12 cellular contexts compared by ENCODE assay signal in genomic region chr4:6701371-6701770, GRCh38. TPM values are rescaled to one million over a fixed set of nuclear protein-coding genes. Genes with fewer than 3 reads are reported as not detected.
DNase-seq lines count a peak whose midpoint lies in the region; ATAC-seq, FAIRE-seq and TF ChIP-seq lines count a peak whose summit lies in the region.
"Had no signal": no experiment of that assay in that cellular context is flagged by ENCODE, and none has a peak within 500 bp of the region (broad histone marks: within the 10 kb centered on the region; RNA-seq: fewer than 3 reads in every experiment).

No MANE protein-coding gene starts in this region.

- TF ChIP-seq CTCF in OCI-LY3 (IDR thresholded peaks at IDR 0.05; ENCODE audit: low read depth, low read length) (peak; percentile 37), chondrocyte (IDR thresholded peaks at IDR 0.05) (peak; percentile 49), smooth muscle cell (IDR thresholded peaks at IDR 0.05; ENCODE audit: borderline replicate concordance, insufficient read depth, poor library complexity, severe bottlenecking) (peak; percentile 26), D721Med (IDR thresholded peaks at IDR 0.05; ENCODE audit: insufficient read depth, missing control alignments) (no peak)

- no peak overlapping the region for H3K4me3 Mint-ChIP-seq in chondrocyte (ENCODE audit: unreplicated experiment)
- H3K4me3 Mint-ChIP-seq: IgD-negative memory B cell had no signal

- WGBS in smooth muscle cell (ENCODE audit: low lambda C conversion rate) = 74% methylated on average over 13 of the region's 13 CpGs

- peaks cover 12% of the 10 kb centered on the region for H3K36me3 Mint-ChIP-seq in chondrocyte (ENCODE audit: low read depth)

- peak; percentile 56 for DNase-seq in activated T-cell treated with anti-CD3 and anti-CD28 coated beads for 48 hours (ENCODE audit: low read depth)
- no peak for DNase-seq in activated T-cell treated with anti-CD3 and anti-CD28 coated beads for 4 hours
- no peak for DNase-seq in chondrocyte (ENCODE audit: low spot score)
- no peak for DNase-seq in smooth muscle cell (lab: John Stamatoyannopoulos, UW; ENCODE audit: unreplicated experiment)
- DNase-seq in D721Med (ENCODE audit: insufficient read length, low spot score) = no peak
- DNase-seq: cerebellar nuclear complex had no signal

- peaks cover 31% of the 10 kb centered on the region for H3K79me2 ChIP-seq in OCI-LY3 (ENCODE audit: low read length)
- peaks cover 29% of the 10 kb centered on the region for H3K79me2 ChIP-seq in smooth muscle cell (ENCODE audit: low read depth)

- H3K4me1 Mint-ChIP-seq in chondrocyte (ENCODE audit: low read depth) = peaks cover 23% of the 10 kb centered on the region

- peaks cover 11% of the 10 kb centered on the region for H3K9me3 Mint-ChIP-seq in chondrocyte (ENCODE audit: low read depth)
- H3K9me3 Mint-ChIP-seq: IgD-negative memory B cell, T-cell had no signal

- no peaks in the 10 kb centered on the region for H3K27me3 ChIP-seq in OCI-LY3 (ENCODE audit: low read depth, low read length)
- no peaks in the 10 kb centered on the region for H3K27me3 ChIP-seq in smooth muscle cell (ENCODE audit: low read depth)

- no peaks in the 10 kb centered on the region; the same call in 1 of the 2 replicates for H3K4me1 ChIP-seq in OCI-LY3 (ENCODE audit: low read length)
- no peaks in the 10 kb centered on the region for H3K4me1 ChIP-seq in smooth muscle cell (ENCODE audit: low read depth)

- H3K9ac ChIP-seq in OCI-LY3 (ENCODE audit: low read length) (no peak overlapping the region), smooth muscle cell (ENCODE audit: low read depth) (no peak overlapping the region)

- H3K9me3 ChIP-seq in OCI-LY3 (ENCODE audit: insufficient read depth, low read length) (no peaks in the 10 kb centered on the region), smooth muscle cell (replicated peaks; ENCODE audit: low read depth) (no peaks in the 10 kb centered on the region)

- H3K27ac ChIP-seq in OCI-LY3 (ENCODE audit: low read length) (no peak overlapping the region), smooth muscle cell (ENCODE audit: low read depth) (no peak overlapping the region)

- H3K27me3 Mint-ChIP-seq in chondrocyte (ENCODE audit: low read depth) = no peaks in the 10 kb centered on the region
- H3K27me3 Mint-ChIP-seq: IgD-negative memory B cell, T-cell had no signal

- no peaks in the 10 kb centered on the region for H4K20me1 ChIP-seq in OCI-LY3 (ENCODE audit: insufficient read depth, low read length)
- H4K20me1 ChIP-seq in smooth muscle cell (ENCODE audit: low read depth) = peaks cover 15% of the 10 kb centered on the region

- no peak for FAIRE-seq in D721Med (lab: Jason Lieb, UNC)

- H3K4me2 ChIP-seq in OCI-LY3 (ENCODE audit: low read length) = no peak overlapping the region
- no peak overlapping the region for H3K4me2 ChIP-seq in smooth muscle cell

- H2AFZ ChIP-seq in OCI-LY3 (ENCODE audit: low read depth, low read length) (no peak overlapping the region), smooth muscle cell (ENCODE audit: low read depth) (no peak overlapping the region)

- no peak overlapping the region for H3K27ac Mint-ChIP-seq in chondrocyte (ENCODE audit: unreplicated experiment)
- H3K27ac Mint-ChIP-seq: IgD-negative memory B cell had no signal

- H3K4me3 ChIP-seq in OCI-LY3 (ENCODE audit: low read length) (no peak overlapping the region), smooth muscle cell (no peak overlapping the region)
- H3K4me3 ChIP-seq: lung had no signal

- ATAC-seq in GM18517 (IDR thresholded peaks at IDR 0.05; ENCODE audit: unreplicated experiment) (no peak), GM19328 (IDR thresholded peaks at IDR 0.05; ENCODE audit: unreplicated experiment) (no peak)
- ATAC-seq: T-cell had no signal

- H3F3A ChIP-seq in smooth muscle cell (ENCODE audit: low read depth) = no peaks in the 10 kb centered on the region

- H3K36me3 ChIP-seq in OCI-LY3 (replicated peaks; ENCODE audit: low read depth, low read length) (peaks cover 17% of the 10 kb centered on the region), smooth muscle cell (ENCODE audit: low read depth) (no peaks in the 10 kb centered on the region)

RNA-seq across cellular contexts. Expression of gene S100P, which starts 7.7 kb away (rescaled TPM):
- total RNA-seq in chondrocyte (0.95 to 1.1 TPM in 2 of 3 replicates, not detected in the other), smooth muscle cell (1.3 and 4.0 TPM in 2 replicates)
- polyA plus RNA-seq in smooth muscle cell = 6.6 and 27.3 TPM in 2 replicates
- polyA plus RNA-seq: IgD-negative memory B cell had no signal

RNA-seq across cellular contexts. Expression of gene MRFAP1L1, which starts 8.3 kb away (rescaled TPM):
- total RNA-seq in chondrocyte (44.7 to 52.9 TPM (median 46.5 TPM) in 3 replicates), smooth muscle cell (67.1 and 70.2 TPM in 2 replicates)
- 46.2 and 48.9 TPM in 2 replicates for polyA plus RNA-seq in smooth muscle cell

RNA-seq across cellular contexts. Expression of gene BLOC1S4, which starts 14.6 kb away (rescaled TPM):
- total RNA-seq in chondrocyte = 15.5 to 16.7 TPM (median 16.2 TPM) in 3 replicates
- total RNA-seq in smooth muscle cell = 20.6 and 21.8 TPM in 2 replicates
- polyA plus RNA-seq in smooth muscle cell = 39.8 and 41.8 TPM in 2 replicates
